In the genomic region with DNA sequence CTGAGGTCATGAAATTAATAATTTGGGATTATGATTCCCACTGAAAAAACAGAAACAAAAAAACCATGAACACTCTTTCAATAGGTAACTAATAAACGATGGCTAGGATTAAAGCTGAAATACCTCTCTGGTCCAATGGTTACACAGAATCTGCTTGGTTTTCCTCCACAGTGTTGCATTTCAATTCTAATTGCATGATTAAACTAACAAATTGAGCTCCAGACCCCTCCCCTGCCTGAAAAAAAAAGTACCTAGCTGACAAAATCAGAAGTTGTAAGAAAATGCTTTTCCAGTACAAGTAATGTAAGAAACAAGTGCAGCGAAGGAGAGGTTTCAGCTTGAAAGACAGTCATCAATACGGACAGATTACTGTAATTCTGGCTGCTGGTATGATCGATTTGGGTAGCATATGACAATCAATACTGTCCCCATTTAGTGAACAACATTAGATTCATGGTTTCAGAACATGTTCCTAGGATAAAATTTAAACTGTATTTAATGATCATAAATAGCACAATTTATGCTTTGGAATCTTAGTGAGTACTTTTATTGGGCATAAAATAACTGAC, we compare ENCODE assay signal across 18 cellular contexts. TPM values are rescaled to one million over a fixed set of nuclear protein-coding genes. Genes with fewer than 3 reads are reported as not detected.
DNase-seq lines count a peak whose midpoint lies in the region; TF ChIP-seq lines count a peak whose summit lies in the region.
"Had no signal": no experiment of that assay in that cellular context is flagged by ENCODE, and none has a peak within 500 bp of the region (broad histone marks: within the 10 kb centered on the region; RNA-seq: fewer than 3 reads in every experiment).

No MANE protein-coding gene starts in this region.

- H3K9me3 Mint-ChIP-seq in glutamatergic neuron (ENCODE audit: unreplicated experiment), result no peaks in the 10 kb centered on the region
- H3K9me3 Mint-ChIP-seq: CD14-positive monocyte; CD4-positive, alpha-beta T cell; CD8-positive, alpha-beta memory T cell had no signal

- peak overlapping the region; percentile 33 for H3K27ac Mint-ChIP-seq in glutamatergic neuron (ENCODE audit: unreplicated experiment)
- H3K27ac Mint-ChIP-seq: CD14-positive monocyte; CD4-positive, alpha-beta T cell; CD8-positive, alpha-beta memory T cell had no signal

- TF ChIP-seq CTCF in glutamatergic neuron (IDR thresholded peaks at IDR 0.05; ENCODE audit: partially characterized antibody, unreplicated experiment), result no peak

- in situ Hi-C loops in Caki2 (cut with HindIII; ENCODE audit: low pct_unique_long_range_greater_than_20kb, low sequenced_read_pairs), result no loop called here

- DNase-seq in Caki2 (ENCODE audit: low read depth), result peak; percentile 2
- DNase-seq in glutamatergic neuron, result no peak
- peak; percentile 60 for DNase-seq in left kidney (ENCODE audit: low read depth, low spot score)
- DNase-seq in GOT3 (lab: John Stamatoyannopoulos, UW), result no peak
- DNase-seq in NOMO-1 (lab: John Stamatoyannopoulos, UW; ENCODE audit: unreplicated experiment in 2 of 2), result no peak
- no peak for DNase-seq in HuH-7.5 (ENCODE audit: low spot score)
- DNase-seq: BE2C; Calu3; CD4-positive, alpha-beta T cell; CD8-positive, alpha-beta memory T cell; DMS53; DMS79 treated with DMSO at 0.1 percent for 48 hours; GF-D8; H7; HCEC 1CT had no signal

- no peaks in the 10 kb centered on the region for H3K36me3 Mint-ChIP-seq in glutamatergic neuron (ENCODE audit: unreplicated experiment)
- H3K36me3 Mint-ChIP-seq: CD14-positive monocyte had no signal

- H3K27me3 Mint-ChIP-seq in glutamatergic neuron (ENCODE audit: unreplicated experiment), result no peaks in the 10 kb centered on the region
- H3K27me3 Mint-ChIP-seq: CD4-positive, alpha-beta T cell had no signal

- H3K4me1 Mint-ChIP-seq in glutamatergic neuron (ENCODE audit: low read depth, unreplicated experiment), result peaks cover 12% of the 10 kb centered on the region
- H3K4me1 Mint-ChIP-seq: CD14-positive monocyte; CD8-positive, alpha-beta memory T cell had no signal

- no peak overlapping the region for H3K4me3 Mint-ChIP-seq in glutamatergic neuron (ENCODE audit: unreplicated experiment)
- H3K4me3 Mint-ChIP-seq: CD14-positive monocyte; CD4-positive, alpha-beta T cell; CD8-positive, alpha-beta memory T cell had no signal

RNA-seq across cellular contexts. Expression of a gene that starts 32.0 kb away (rescaled TPM):
- not detected in 2 replicates for total RNA-seq in Caki2 (2014; rRNA removed; shearing (Covaris generic); ENCODE audit: low replicate concordance)
- total RNA-seq in glutamatergic neuron (ENCODE audit: unreplicated experiment), result 21.7 TPM
- total RNA-seq: A673; Calu3; CD4-positive, alpha-beta T cell; H1; H7 had no signal

Comparison
In these comparisons a context has a peak if more than half of its experiments do, and no peak if none do; other contexts are left out.
1. DNase-seq: peak in Caki2 (single experiment) and left kidney (single experiment); none in glutamatergic neuron (single experiment), GOT3 (single experiment), NOMO-1 (0 of 2) and HuH-7.5 (single experiment).
2. RNA of a gene that starts 32.0 kb away (total RNA-seq): 21.7 TPM in glutamatergic neuron (single experiment); not detected in Caki2; every median in the first group is over 10 times any median in the second.